Comparison of ENCODE assay signal across 1 cellular context in the genomic region with DNA sequence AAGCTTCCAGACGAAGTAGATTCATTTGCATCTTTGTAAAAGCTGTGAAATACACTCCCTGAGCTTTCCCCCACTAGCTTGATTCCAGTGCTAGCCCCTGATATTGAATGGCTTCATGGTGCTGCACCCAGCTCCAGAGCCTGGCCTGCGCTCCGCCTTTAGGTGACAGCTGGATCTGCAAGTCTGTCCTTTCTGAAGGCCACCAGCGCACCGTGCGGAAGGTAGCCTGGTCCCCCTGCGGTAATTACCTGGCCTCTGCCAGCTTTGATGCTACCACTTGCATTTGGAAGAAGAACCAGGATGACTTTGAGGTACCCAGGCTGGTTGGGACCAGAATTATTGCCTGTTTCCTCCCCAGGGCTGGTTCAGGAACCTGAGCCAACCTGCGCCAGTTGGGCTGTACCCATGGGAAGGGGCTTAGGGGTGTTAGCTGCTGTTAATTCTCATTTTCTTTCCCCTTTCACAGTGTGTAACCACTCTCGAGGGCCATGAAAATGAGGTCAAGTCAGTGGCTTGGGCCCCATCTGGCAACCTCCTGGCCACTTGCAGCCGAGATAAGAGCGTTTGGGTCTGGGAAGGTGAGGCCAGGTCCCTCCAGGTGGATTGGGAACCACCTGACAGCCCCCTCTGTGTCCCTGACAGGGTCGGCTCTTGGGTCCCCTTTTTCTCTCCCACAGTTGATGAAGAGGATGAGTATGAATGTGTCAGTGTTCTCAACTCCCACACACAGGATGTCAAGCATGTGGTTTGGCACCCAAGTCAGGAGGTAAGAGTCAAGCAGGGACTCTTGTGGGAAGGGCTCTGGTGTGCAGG.
A peak's percentile ranks its signal among the peaks of the same experiment; 100 is the strongest.
TF ChIP-seq lines count a peak whose summit lies in the region.

No MANE protein-coding gene starts in this region.

TF ChIP-seq in A549, 52 proteins besides CTCF, POLR2A, EP300 and RAD21:
- 0 out of 3 replicates have a peak, but pooled peaks have one; percentile 14 for TF ChIP-seq SMC3 (IDR thresholded peaks at IDR 0.05)
- no peak for TF ChIP-seq MAX (IDR thresholded peaks at IDR 0.05)
